In the genomic region with DNA sequence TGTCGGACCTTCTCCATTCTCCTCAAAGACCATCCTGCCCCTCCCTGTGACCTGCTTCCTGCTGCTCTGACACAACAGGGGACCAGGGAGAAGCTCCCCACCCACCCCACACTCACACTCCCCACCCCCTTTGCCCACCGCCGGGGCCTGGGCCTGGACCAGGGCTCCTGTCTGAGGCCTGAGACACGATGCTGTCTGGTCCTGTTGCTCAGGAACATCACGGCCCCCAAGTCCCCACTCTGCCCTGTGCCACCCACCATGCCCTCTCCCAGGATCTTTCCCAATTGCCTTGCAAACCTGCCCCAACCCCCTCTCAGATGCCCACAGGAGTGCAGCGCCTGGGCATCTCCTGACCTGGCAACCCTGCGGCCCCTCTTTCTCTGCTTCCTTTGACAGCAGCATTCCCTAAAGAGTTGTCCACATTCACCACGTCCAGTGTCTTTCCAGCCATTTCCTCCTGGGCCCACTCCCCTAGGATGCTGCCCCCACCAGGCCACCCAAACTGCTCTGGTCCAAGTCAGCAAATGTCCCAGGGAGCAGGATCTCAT, we compare ENCODE assay signal across 28 cellular contexts.
"Had no signal": no experiment of that assay in that cellular context is flagged by ENCODE, and none has a peak within 500 bp of the region (broad histone marks: within the 10 kb centered on the region; RNA-seq: fewer than 3 reads in every experiment).

No MANE protein-coding gene starts in this region.

- H3K27ac Mint-ChIP-seq: activated CD4-positive, alpha-beta memory T cell treated with anti-CD3 and anti-CD28 coated beads for 36 hours; activated CD8-positive, alpha-beta memory T cell treated with anti-CD3 and anti-CD28 coated beads, Interleukin-2, amount 10 ng/mL, durations not matched to agents 7 days and 5 days; activated naive CD8-positive, alpha-beta T cell treated with anti-CD3 and anti-CD28 coated beads for 36 hours; T-helper 2 cell treated with Interferon-gamma antibody and Interleukin-4, amounts not matched to agents 5 μg/mL and 100 μg/mL, for 36 hours had no signal

- H3K36me3 Mint-ChIP-seq: activated CD4-positive, alpha-beta memory T cell treated with anti-CD3 and anti-CD28 coated beads for 36 hours; activated naive CD8-positive, alpha-beta T cell treated with anti-CD3 and anti-CD28 coated beads for 36 hours had no signal

- ATAC-seq: activated CD8-positive, alpha-beta memory T cell treated with anti-CD3 and anti-CD28 coated beads, Interleukin-2, amount 10 ng/mL, durations not matched to agents 7 days and 5 days; Right ventricle myocardium inferior; SK-N-SH treated with all-trans-retinoic acid at 6 μM for 48 hours had no signal

- H3K4me3 Mint-ChIP-seq: activated CD4-positive, alpha-beta memory T cell treated with anti-CD3 and anti-CD28 coated beads for 36 hours; activated CD8-positive, alpha-beta memory T cell treated with anti-CD3 and anti-CD28 coated beads, Interleukin-2, amount 10 ng/mL, durations not matched to agents 7 days and 5 days; activated naive CD8-positive, alpha-beta T cell treated with anti-CD3 and anti-CD28 coated beads for 36 hours; T-helper 2 cell treated with Interferon-gamma antibody and Interleukin-4, amounts not matched to agents 5 μg/mL and 100 μg/mL, for 36 hours had no signal

- H3K4me2 ChIP-seq: PC-9 had no signal

- H3K27ac ChIP-seq: brain microvascular endothelial cell, PC-9, RWPE1 had no signal

- H3K9me3 ChIP-seq: MG63 had no signal

- H3K4me3 ChIP-seq: MG63, PC-9 had no signal

- H3K27me3 ChIP-seq: MG63 had no signal

- DNase-seq: activated CD4-positive, alpha-beta memory T cell treated with anti-CD3 and anti-CD28 coated beads for 36 hours; activated CD4-positive, alpha-beta T cell treated with anti-CD3 and anti-CD28 coated beads, Interleukin-2, amount 50 U/mL, for 1 hour; activated CD8-positive, alpha-beta memory T cell treated with anti-CD3 and anti-CD28 coated beads, Interleukin-2, amount 10 ng/mL, durations not matched to agents 7 days and 5 days; activated CD8-positive, alpha-beta memory T cell treated with anti-CD3 and anti-CD28 coated beads, Interleukin-2, amount 50 U/mL, for 48 hours; activated effector memory CD4-positive, alpha-beta T cell treated with anti-CD3 and anti-CD28 coated beads, Interleukin-2, amount 50 U/mL, for 16 hours; activated naive CD4-positive, alpha-beta T cell; activated naive CD4-positive, alpha-beta T cell treated with anti-CD3 and anti-CD28 coated beads, Interleukin-2, amount 50 U/mL, for 16 hours; activated naive CD8-positive, alpha-beta T cell treated with anti-CD3 and anti-CD28 coated beads for 36 hours; activated T-cell treated with anti-CD3 and anti-CD28 coated beads, Interleukin-2, amount 50 U/mL, for 48 hours; amniotic stem cell; aorta; brain microvascular endothelial cell; Kasumi-1; KG1; MG63; NCI-H1092; NCI-H1436 treated with DMSO at 0.1 percent for 48 hours; NCI-H1694 treated with DMSO at 0.1 percent for 48 hours; NCI-H2029; NCI-H345; NCI-H524 treated with DMSO at 0.1 percent for 48 hours; PC-9; SIG-M5; SW 1271 had no signal

- H3K9me3 Mint-ChIP-seq: activated CD4-positive, alpha-beta memory T cell treated with anti-CD3 and anti-CD28 coated beads for 36 hours; activated naive CD8-positive, alpha-beta T cell treated with anti-CD3 and anti-CD28 coated beads for 36 hours; T-helper 2 cell treated with Interferon-gamma antibody and Interleukin-4, amounts not matched to agents 5 μg/mL and 100 μg/mL, for 36 hours had no signal

- H2AFZ ChIP-seq: PC-9 had no signal

- H3K4me1 Mint-ChIP-seq: activated naive CD8-positive, alpha-beta T cell treated with anti-CD3 and anti-CD28 coated beads for 36 hours had no signal

- H3K36me3 ChIP-seq: brain microvascular endothelial cell, MG63 had no signal
